In genomic region chr11:66312549-66313320, GRCh38 we compare ENCODE assay signal across 8 cellular contexts. TPM values are rescaled to one million over a fixed set of nuclear protein-coding genes. Genes with fewer than 3 reads are reported as not detected.
A peak's percentile ranks its signal among the peaks of the same experiment; 100 is the strongest.
DNase-seq lines count a peak whose midpoint lies in the region; ATAC-seq and TF ChIP-seq lines count a peak whose summit lies in the region.

No MANE protein-coding gene starts in this region.

- TF ChIP-seq POLR2A in GM19193 (IDR thresholded peaks at IDR 0.05; ENCODE audit: extremely low read depth, insufficient read depth, insufficient read length), result peak; percentile 22

- ATAC-seq in HG03378 (IDR thresholded peaks at IDR 0.05; ENCODE audit: unreplicated experiment), result peak; percentile 42

- H3K4me3 ChIP-seq in kidney epithelial cell (ENCODE audit: low read depth, low read length), result peak overlapping the region; percentile 61

- H3K36me3 ChIP-seq in kidney epithelial cell (ENCODE audit: control insufficient read depth, insufficient read depth, low read length), result no peaks in the 10 kb centered on the region

- DNase-seq in AG20443 (ENCODE audit: low spot score), result peak; percentile 96
- DNase-seq in NCI-H446 treated with DMSO at 0.1 percent for 48 hours (lab: John Stamatoyannopoulos, UW), result peak; percentile 93
- peak; percentile 94 to 97 for DNase-seq in activated CD4-positive, alpha-beta T cell treated with anti-CD3 and anti-CD28 coated beads for 24 hours (ENCODE audit: low read depth in 2 of 2)
- peak; percentile 95 for DNase-seq in cerebellum (ENCODE audit: low spot score)
- DNase-seq in kidney epithelial cell (ENCODE audit: low read depth), result peak; percentile 91
- peak; percentile 96 to 97 for DNase-seq in stimulated activated CD4-positive, alpha-beta T cell treated with anti-CD3 and anti-CD28 coated beads, Interleukin-15, amount 100 ng/mL, for 1 hour (ENCODE audit: low read depth in 1 of 2, low spot score in 1 of 2)

- H3K27me3 ChIP-seq in kidney epithelial cell (ENCODE audit: control insufficient read depth, insufficient read depth, low read length), result peaks cover 2% of the 10 kb centered on the region

- no peak for TF ChIP-seq CTCF in kidney epithelial cell (IDR thresholded peaks at IDR 0.05; ENCODE audit: insufficient read depth, low read length, poor library complexity, severe bottlenecking)

RNA-seq across cellular contexts. Expression of gene CD248, which starts 4.1 kb away (rescaled TPM):
- 5.2 TPM for total RNA-seq in cerebellum
- total RNA-seq in kidney epithelial cell, result 0.07 and 0.17 TPM in 2 replicates

RNA-seq across cellular contexts. Expression of gene TMEM151A, which starts 21.0 kb away (rescaled TPM):
- total RNA-seq in cerebellum (6.4 TPM), kidney epithelial cell (0.08 TPM in 1 of 2 replicates, not detected in the other)

RNA-seq across cellular contexts. Expression of gene RIN1, which starts 23.5 kb away (rescaled TPM):
- 0.64 TPM for total RNA-seq in cerebellum
- total RNA-seq in kidney epithelial cell, result 3.1 and 3.8 TPM in 2 replicates

RNA-seq across cellular contexts. Expression of gene YIF1A, which starts 23.8 kb away (rescaled TPM):
- total RNA-seq in cerebellum (28.1 TPM), kidney epithelial cell (104 and 119 TPM in 2 replicates)

RNA-seq across cellular contexts. Expression of gene BRMS1, which starts 32.2 kb away (rescaled TPM):
- 10.3 TPM for total RNA-seq in cerebellum
- 84.9 and 86.5 TPM in 2 replicates for total RNA-seq in kidney epithelial cell

Comparison
In these comparisons a context has a peak if more than half of its experiments do, and no peak if none do; other contexts are left out.
1. Peak in every context shown above with its lines: DNase-seq, ATAC-seq and H3K4me3 ChIP-seq.